Comparison of ENCODE assay signal across 9 cellular contexts in genomic region chr6:153511896-153512496, GRCh38.
DNase-seq lines count a peak whose midpoint lies in the region; ATAC-seq and TF ChIP-seq lines count a peak whose summit lies in the region.
"Had no signal": no experiment of that assay in that cellular context is flagged by ENCODE, and none has a peak within 500 bp of the region (broad histone marks: within the 10 kb centered on the region; RNA-seq: fewer than 3 reads in every experiment).

No MANE protein-coding gene starts in this region.

- H3K27ac ChIP-seq in CD8-positive, alpha-beta T cell (ENCODE audit: low read depth, low read length), result no peak overlapping the region
- no peak overlapping the region for H3K27ac ChIP-seq in lower lobe of right lung

- POLR2A ChIA-PET in CD8-positive, alpha-beta T cell (lab: Charles Lee), result no interaction called here

- no peaks in the 10 kb centered on the region for H3K27me3 Mint-ChIP-seq in CD8-positive, alpha-beta T cell (ENCODE audit: low read depth)

- H3K27ac Mint-ChIP-seq in CD8-positive, alpha-beta T cell, result no peak overlapping the region

- TF ChIP-seq CTCF in CD8-positive, alpha-beta T cell (IDR thresholded peaks at IDR 0.05), result peak; percentile 41
- peak; percentile 58 for TF ChIP-seq CTCF in lower lobe of right lung (IDR thresholded peaks at IDR 0.05)

- H3K4me1 ChIP-seq in CD8-positive, alpha-beta T cell (ENCODE audit: insufficient read depth, low read length), result no peaks in the 10 kb centered on the region
- H3K4me1 ChIP-seq in lower lobe of right lung, result no peaks in the 10 kb centered on the region

- no peak overlapping the region for H3K4me3 ChIP-seq in CD8-positive, alpha-beta T cell (ENCODE audit: low read depth, low read length)
- no peak overlapping the region for H3K4me3 ChIP-seq in lower lobe of right lung

- DNase-seq in CD8-positive, alpha-beta T cell, result no peak
- DNase-seq in NOMO-1 (lab: John Stamatoyannopoulos, UW; ENCODE audit: unreplicated experiment in 2 of 2), result peak; percentile 45 to 73
- peak; percentile 5 for DNase-seq in cerebellum (ENCODE audit: low spot score)
- DNase-seq in lower lobe of right lung, result no peak
- no peak for DNase-seq in NCI-H1436 (lab: John Stamatoyannopoulos, UW)
- no peak for DNase-seq in activated naive CD4-positive, alpha-beta T cell treated with Interleukin-2 at 50 U/mL for 16 hours
- DNase-seq: right cardiac atrium had no signal

- no peaks in the 10 kb centered on the region for H3K27me3 ChIP-seq in CD8-positive, alpha-beta T cell (ENCODE audit: insufficient read depth, low read length)
- H3K27me3 ChIP-seq in lower lobe of right lung (ENCODE audit: low read depth), result no peaks in the 10 kb centered on the region

- H3K4me3 Mint-ChIP-seq in CD8-positive, alpha-beta T cell, result no peak overlapping the region

- intact Hi-C loops in CD8-positive, alpha-beta T cell (cut with DNase I, micrococcal nuclease), result no loop called here
- intact Hi-C loops in lower lobe of right lung (cut with DNase I), result no loop called here

- H3K4me1 Mint-ChIP-seq in CD8-positive, alpha-beta T cell (ENCODE audit: low read depth), result no peaks in the 10 kb centered on the region

- H3K36me3 ChIP-seq in CD8-positive, alpha-beta T cell (ENCODE audit: insufficient read depth, low read length), result no peaks in the 10 kb centered on the region
- H3K36me3 ChIP-seq in lower lobe of right lung, result no peaks in the 10 kb centered on the region

- no peaks in the 10 kb centered on the region for H3K36me3 Mint-ChIP-seq in CD8-positive, alpha-beta T cell

- H3K9me3 Mint-ChIP-seq in CD8-positive, alpha-beta T cell, result peaks cover 5% of the 10 kb centered on the region

- CTCF ChIA-PET in CD8-positive, alpha-beta T cell (lab: Charles Lee), result interaction anchor here (0.7 kb wide), 1 partner anchor 346 kb away, joined by 3 read pairs; no protein-coding TSS in a partner anchor

- no peaks in the 10 kb centered on the region for H3K9me3 ChIP-seq in CD8-positive, alpha-beta T cell (ENCODE audit: low read length)
- H3K9me3 ChIP-seq in lower lobe of right lung, result no peaks in the 10 kb centered on the region

- no peak for ATAC-seq in CD8-positive, alpha-beta T cell
- ATAC-seq in GM18909 (IDR thresholded peaks at IDR 0.05; ENCODE audit: poor library complexity, unreplicated experiment) (peak; percentile 88), HG03064 (IDR thresholded peaks at IDR 0.05; ENCODE audit: low read depth, unreplicated experiment) (peak; percentile 85), lower lobe of right lung (peak; percentile 61 to 66)

Comparison
In these comparisons a context has a peak if more than half of its experiments do, and no peak if none do; other contexts are left out.
1. DNase-seq: peak in NOMO-1 (2 of 2) and cerebellum (single experiment); none in CD8-positive, alpha-beta T cell (0 of 7), lower lobe of right lung (single experiment), NCI-H1436 (single experiment) and activated naive CD4-positive, alpha-beta T cell treated with Interleukin-2 at 50 U/mL for 16 hours (single experiment).